ENCODE assay signal across 1 cellular context in genomic region chr3:13470894-13471574, GRCh38.
A peak's percentile ranks its signal among the peaks of the same experiment; 100 is the strongest.
TF ChIP-seq lines count a peak whose summit lies in the region.

No MANE protein-coding gene starts in this region.

TF ChIP-seq in HepG2, 621 proteins besides CTCF, POLR2A, EP300 and RAD21 (continued from another document and continues in another):
- TF ChIP-seq ARID4A (CRISPR knock-in tag; IDR thresholded peaks at IDR 0.05; ENCODE audit: borderline replicate concordance) (peak; percentile 87; the same call in 1 of the 2 replicates), KLF12 (CRISPR knock-in tag; IDR thresholded peaks at IDR 0.05; ENCODE audit: borderline replicate concordance) (peak; percentile 74; the same call in 1 of the 2 replicates), BRD4 (CRISPR knock-in tag; IDR thresholded peaks at IDR 0.05) (peak; percentile 61; the same call in 1 of the 2 replicates), USF2 (IDR thresholded peaks at IDR 0.05; ENCODE audit: low read depth, low read length) (no peak), USF2 (CRISPR knock-in tag; IDR thresholded peaks at IDR 0.05; ENCODE audit: borderline replicate concordance) (no peak), ZKSCAN5 (CRISPR knock-in tag; IDR thresholded peaks at IDR 0.05) (peak; percentile 81), ASH2L (IDR thresholded peaks at IDR 0.05; ENCODE audit: insufficient read length, low read depth, low read length) (peak; percentile 71), ZNF446 (CRISPR knock-in tag; IDR thresholded peaks at IDR 0.05) (no peak), ZNF580 (CRISPR knock-in tag; IDR thresholded peaks at IDR 0.05; ENCODE audit: borderline replicate concordance, low read depth) (peak; percentile 88; the same call in 1 of the 2 replicates), LCORL (IDR thresholded peaks at IDR 0.05) (peak; percentile 86), LCORL (CRISPR knock-in tag; IDR thresholded peaks at IDR 0.05) (peak; percentile 99), ATF7 (IDR thresholded peaks at IDR 0.05) (peak; percentile 73), ATF7 (CRISPR knock-in tag; IDR thresholded peaks at IDR 0.05) (peak; percentile 18; the same call in 1 of the 2 replicates), FOXJ3 (CRISPR knock-in tag; IDR thresholded peaks at IDR 0.05; ENCODE audit: borderline replicate concordance) (peak; percentile 95), ZNF18 (CRISPR knock-in tag; IDR thresholded peaks at IDR 0.05; ENCODE audit: insufficient replicate concordance) (peak; percentile 59), ZNF451 (CRISPR knock-in tag; IDR thresholded peaks at IDR 0.05) (0 out of 2 replicates have a peak, but pooled peaks have one; percentile 56), TFE3 (CRISPR knock-in tag; IDR thresholded peaks at IDR 0.05) (peak; percentile 78), RFXANK (CRISPR knock-in tag; IDR thresholded peaks at IDR 0.05) (0 out of 2 replicates have a peak, but pooled peaks have one; percentile 34), ZNF34 (CRISPR knock-in tag; IDR thresholded peaks at IDR 0.05; ENCODE audit: borderline replicate concordance) (no peak), ZNF687 (CRISPR knock-in tag; IDR thresholded peaks at IDR 0.05) (peak; percentile 99), GABPA (IDR thresholded peaks at IDR 0.05; ENCODE audit: low read depth, low read length) (no peak), GABPA (CRISPR knock-in tag; IDR thresholded peaks at IDR 0.05; ENCODE audit: low read depth) (peak; percentile 82), HOXA7 (CRISPR knock-in tag; IDR thresholded peaks at IDR 0.05) (peak; percentile 61; the same call in 1 of the 2 replicates), ERF (CRISPR knock-in tag; IDR thresholded peaks at IDR 0.05) (peak; percentile 98), ZNF317 (CRISPR knock-in tag; IDR thresholded peaks at IDR 0.05) (0 out of 2 replicates have a peak, but pooled peaks have one; percentile 65), MED13 (CRISPR knock-in tag; IDR thresholded peaks at IDR 0.05) (no peak), ZNF746 (CRISPR knock-in tag; IDR thresholded peaks at IDR 0.05) (no peak; the same call in 1 of the 2 replicates), CEBPB (IDR thresholded peaks at IDR 0.05; ENCODE audit: borderline replicate concordance, low read depth, low read length) (peak; percentile 18; the same call in 1 of the 2 replicates), MIER2 (CRISPR knock-in tag; IDR thresholded peaks at IDR 0.05) (peak; percentile 65; the same call in 1 of the 2 replicates), SAFB2 (CRISPR knock-in tag; IDR thresholded peaks at IDR 0.05; ENCODE audit: borderline replicate concordance, low read depth) (peak; percentile 32; the same call in 1 of the 2 replicates), POLR2AphosphoS5 (IDR thresholded peaks at IDR 0.05; ENCODE audit: low read depth, low read length) (peak; percentile 60), THAP8 (CRISPR knock-in tag; IDR thresholded peaks at IDR 0.05; ENCODE audit: borderline replicate concordance) (no peak), HOXA5 (CRISPR knock-in tag; IDR thresholded peaks at IDR 0.05) (no peak), RXRB (CRISPR knock-in tag; IDR thresholded peaks at IDR 0.05; ENCODE audit: borderline replicate concordance) (peak; percentile 93), TOE1 (CRISPR knock-in tag; IDR thresholded peaks at IDR 0.05) (no peak; the same call in 1 of the 2 replicates), NFKBIZ (CRISPR knock-in tag; IDR thresholded peaks at IDR 0.05) (peak; percentile 87), ZNF501 (CRISPR knock-in tag; IDR thresholded peaks at IDR 0.05) (peak; percentile 85), ADNP (CRISPR knock-in tag; IDR thresholded peaks at IDR 0.05) (peak; percentile 81), ZMAT5 (CRISPR knock-in tag; IDR thresholded peaks at IDR 0.05; ENCODE audit: borderline replicate concordance, low read depth) (no peak), ZFP36L1 (CRISPR knock-in tag; IDR thresholded peaks at IDR 0.05) (peak; percentile 91; the same call in 1 of the 2 replicates), MEIS2 (CRISPR knock-in tag; IDR thresholded peaks at IDR 0.05) (peak; percentile 84; the same call in 1 of the 2 replicates), KLF6 (CRISPR knock-in tag; IDR thresholded peaks at IDR 0.05) (no peak), HIC2 (CRISPR knock-in tag; IDR thresholded peaks at IDR 0.05; ENCODE audit: low read depth) (peak; percentile 99), ELF3 (CRISPR knock-in tag; IDR thresholded peaks at IDR 0.05) (peak; percentile 98), HHEX (CRISPR knock-in tag; IDR thresholded peaks at IDR 0.05) (peak; percentile 68; the same call in 1 of the 2 replicates), HDAC2 (CRISPR knock-in tag; IDR thresholded peaks at IDR 0.05) (peak; percentile 98), ZMYM2 (CRISPR knock-in tag; IDR thresholded peaks at IDR 0.05) (peak; percentile 92), PRPF4 (IDR thresholded peaks at IDR 0.05; ENCODE audit: low read depth, low read length, poor library complexity, severe bottlenecking) (no peak), PRMT3 (CRISPR knock-in tag; IDR thresholded peaks at IDR 0.05; ENCODE audit: borderline replicate concordance, low read depth) (no peak), HOXA3 (CRISPR knock-in tag; IDR thresholded peaks at IDR 0.05) (peak; percentile 79; the same call in 1 of the 2 replicates), ZNF263 (CRISPR knock-in tag; IDR thresholded peaks at IDR 0.05) (0 out of 2 replicates have a peak, but pooled peaks have one; percentile 22), CHD4 (IDR thresholded peaks at IDR 0.05; ENCODE audit: borderline replicate concordance, low read length) (no peak; the same call in none of the 2 replicates), HDAC1 (CRISPR knock-in tag; IDR thresholded peaks at IDR 0.05) (peak; percentile 99), KLF16 (CRISPR knock-in tag; IDR thresholded peaks at IDR 0.05) (peak in 1 of 2 experiments; percentile 63; a peak in 2 of 4 replicates)
